ENCODE assay signal across 8 cellular contexts in genomic region chr4:103198111-103198765, GRCh38. TPM values are rescaled to one million over a fixed set of nuclear protein-coding genes. Genes with fewer than 3 reads are reported as not detected.
A peak's percentile ranks its signal among the peaks of the same experiment; 100 is the strongest.
DNase-seq lines count a peak whose midpoint lies in the region; ATAC-seq lines count a peak whose summit lies in the region.

CENPE (minus strand) TSS chr4:103198343; CDS start chr4:103198319, 24 bp downstream.

- H3K27me3 ChIP-seq in HUES64 (ENCODE audit: insufficient read depth, low read length) (no peaks in the 10 kb centered on the region), esophagus (ENCODE audit: control insufficient read depth in 1 of 2, insufficient read depth in 2 of 2, low read length in 2 of 2) (no peaks in the 10 kb centered on the region), mucosa of stomach (ENCODE audit: control insufficient read depth, insufficient read depth, low read length) (no peaks in the 10 kb centered on the region)

- H3K36me3 ChIP-seq in HUES64 (ENCODE audit: insufficient read depth, low read length) = peaks cover 35% of the 10 kb centered on the region
- H3K36me3 ChIP-seq in esophagus (ENCODE audit: control insufficient read depth in 2 of 2, insufficient read depth in 2 of 2, low read length in 1 of 2) = no peaks in the 10 kb centered on the region
- no peaks in the 10 kb centered on the region for H3K36me3 ChIP-seq in mucosa of stomach (ENCODE audit: control insufficient read depth, insufficient read depth, low read length)

- H3K4me3 ChIP-seq in HUES64 (ENCODE audit: low read length) = peak within 1 kb of the TSS; percentile 99
- peak within 1 kb of the TSS; percentile 70 to 78 for H3K4me3 ChIP-seq in esophagus (ENCODE audit: low read depth in 1 of 2, low read length in 2 of 2)
- peak within 1 kb of the TSS; percentile 48 for H3K4me3 ChIP-seq in mucosa of stomach (ENCODE audit: low read length)

- H3K9me3 ChIP-seq in HUES64 (ENCODE audit: insufficient read depth, low read depth, low read length) (no peaks in the 10 kb centered on the region), esophagus (ENCODE audit: control insufficient read depth in 2 of 2, insufficient read depth in 1 of 2, low read depth in 1 of 2, low read length in 1 of 2) (no peaks in the 10 kb centered on the region), mucosa of stomach (ENCODE audit: control insufficient read depth, low read length) (no peaks in the 10 kb centered on the region)

- peak within 1 kb of the TSS; percentile 71 for H3K9ac ChIP-seq in HUES64 (ENCODE audit: low read depth, low read length)
- peak within 1 kb of the TSS; percentile 89 for H3K9ac ChIP-seq in mucosa of stomach (ENCODE audit: low read length)

- peak within 1 kb of the TSS; percentile 39; the same call in 1 of the 2 replicates for H3K27ac ChIP-seq in HUES64 (ENCODE audit: low read depth, low read length)
- peak within 1 kb of the TSS; percentile 37 to 73 for H3K27ac ChIP-seq in esophagus (ENCODE audit: low read depth in 2 of 2, low read length in 1 of 2)

- 6% methylated on average over 44 of the region's 44 CpGs for WGBS in HUES64
- 0% methylated on average over 44 of the region's 44 CpGs for WGBS in esophagus, 2 donors

- H3K4me1 ChIP-seq in HUES64 (ENCODE audit: insufficient read depth, low read length) = 0 out of 2 replicates have a peak, but pooled peaks cover 6% of the 10 kb centered on the region
- H3K4me1 ChIP-seq in esophagus (ENCODE audit: control insufficient read depth in 2 of 2, insufficient read depth in 2 of 2, low read length in 1 of 2) = no peaks in the 10 kb centered on the region
- no peaks in the 10 kb centered on the region for H3K4me1 ChIP-seq in mucosa of stomach (ENCODE audit: control insufficient read depth, insufficient read depth, low read length)

- peak; percentile 40 for DNase-seq in DMS 273 treated with DMSO at 0.1 percent for 48 hours (lab: John Stamatoyannopoulos, UW)
- peak; percentile 94 for DNase-seq in OCI-M1 (lab: John Stamatoyannopoulos, UW)
- peak; percentile 79 for DNase-seq in activated T-cell treated with anti-CD3 and anti-CD28 coated beads for 1 hour (ENCODE audit: low read depth)
- peak; percentile 93 for DNase-seq in stimulated activated CD8-positive, alpha-beta memory T cell treated with anti-CD3 and anti-CD28 coated beads, Interleukin-4, amount 100 ng/mL, for 48 hours

- ATAC-seq in GM21515 (IDR thresholded peaks at IDR 0.05; ENCODE audit: unreplicated experiment) = peak; percentile 94

RNA-seq across cellular contexts. Expression of gene CENPE, which starts in this region (rescaled TPM):
- polyA plus RNA-seq in HUES64 (2013, experiment 1 of 2) = 21.3 TPM
- polyA plus RNA-seq in HUES64 (2013, experiment 2 of 2) = 27.5 TPM
- polyA plus RNA-seq in esophagus = 1 to 10 TPM; 2.0 to 2.3 TPM

Comparison
In these comparisons a context has a peak if more than half of its experiments do, and no peak if none do; other contexts are left out.
1. Peak in every context shown above with its lines: DNase-seq, ATAC-seq, H3K4me3 ChIP-seq and H3K27ac ChIP-seq.
2. DNase-seq: peak in every context shown above with its lines; median percentile 94 in OCI-M1; 93 in stimulated activated CD8-positive, alpha-beta memory T cell treated with anti-CD3 and anti-CD28 coated beads, Interleukin-4, amount 100 ng/mL, for 48 hours; 79 in activated T-cell treated with anti-CD3 and anti-CD28 coated beads for 1 hour; 40 in DMS 273 treated with DMSO at 0.1 percent for 48 hours.
3. H3K4me3 ChIP-seq: peak in every context shown above with its lines; median percentile 99 in HUES64; 74 in esophagus; 48 in mucosa of stomach.